Comparison of ENCODE assay signal across 8 cellular contexts in the genomic region with DNA sequence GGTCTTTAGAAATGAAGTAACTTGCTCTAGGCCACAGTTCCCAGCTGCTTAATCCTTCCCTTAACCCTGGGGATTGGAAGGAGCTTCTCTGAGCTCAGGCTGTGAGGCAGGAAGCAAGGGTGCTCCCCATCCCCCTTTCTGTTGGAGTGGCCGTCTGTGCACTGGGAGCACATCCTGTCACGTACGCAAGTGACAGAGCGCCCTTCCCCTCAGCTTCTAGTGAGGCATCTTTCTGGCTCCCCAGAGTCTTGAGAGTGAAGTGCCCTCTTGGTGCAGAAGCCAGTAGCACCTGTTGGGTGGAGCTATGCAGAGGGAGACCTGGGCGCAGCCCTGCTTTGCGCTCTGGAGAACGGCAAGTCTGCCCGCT. TPM values are rescaled to one million over a fixed set of nuclear protein-coding genes. Genes with fewer than 3 reads are reported as not detected.
A peak's percentile ranks its signal among the peaks of the same experiment; 100 is the strongest.
DNase-seq lines count a peak whose midpoint lies in the region; TF ChIP-seq lines count a peak whose summit lies in the region.

No MANE protein-coding gene starts in this region.

- H4K20me1 ChIP-seq in SU-DHL-6 (ENCODE audit: low read depth, low read length) (peaks cover 8% of the 10 kb centered on the region), hepatocyte (ENCODE audit: insufficient read depth, poor library complexity, severe bottlenecking) (peaks cover 37% of the 10 kb centered on the region), GM23248 (ENCODE audit: insufficient read depth) (peaks cover 14% of the 10 kb centered on the region; the same call in 1 of the 2 replicates)

- H3K9me2 ChIP-seq in SU-DHL-6 (replicated peaks; ENCODE audit: insufficient read depth, low read length) (no peaks in the 10 kb centered on the region), hepatocyte (replicated peaks; ENCODE audit: insufficient read depth) (no peaks in the 10 kb centered on the region), GM23248 (ENCODE audit: insufficient read depth) (no peaks in the 10 kb centered on the region)

- DNase-seq in stimulated activated naive CD4-positive, alpha-beta T cell (lab: John Stamatoyannopoulos, UW) = peak in 5 of 6 experiments; percentile 14 to 67 (median 59)
- no peak for DNase-seq in stimulated activated naive CD4-positive, alpha-beta T cell treated with Interleukin-2 at 50 U/mL for 16 hours (lab: John Stamatoyannopoulos, UW)
- DNase-seq in hepatocyte (ENCODE audit: low spot score) (no peak), GM23248 (no peak), NCI-H774 (lab: John Stamatoyannopoulos, UW) (no peak), ureter (ENCODE audit: low spot score) (no peak), ecto neural progenitor cell (ENCODE audit: low spot score) (no peak)

- H3K4me1 ChIP-seq in hepatocyte (ENCODE audit: insufficient read depth) (no peaks in the 10 kb centered on the region), GM23248 (ENCODE audit: insufficient read depth) (peaks cover 5% of the 10 kb centered on the region)

- H3K4me3 ChIP-seq in SU-DHL-6 (ENCODE audit: insufficient read depth, low read length, poor library complexity, severe bottlenecking) = no peak overlapping the region
- H3K4me3 ChIP-seq in hepatocyte = no peak overlapping the region
- no peak overlapping the region for H3K4me3 ChIP-seq in GM23248

- H3F3A ChIP-seq in SU-DHL-6 (ENCODE audit: insufficient read depth) (0 out of 2 replicates have a peak, but pooled peaks cover 6% of the 10 kb centered on the region), GM23248 (ENCODE audit: insufficient read depth) (peaks cover 16% of the 10 kb centered on the region)

- no peaks in the 10 kb centered on the region for H3K9me3 ChIP-seq in SU-DHL-6 (ENCODE audit: insufficient read depth, low read length)
- H3K9me3 ChIP-seq in hepatocyte (ENCODE audit: low read depth) = no peaks in the 10 kb centered on the region
- H3K9me3 ChIP-seq in GM23248 (ENCODE audit: low read depth) = no peaks in the 10 kb centered on the region

- H3K4me2 ChIP-seq in SU-DHL-6 (ENCODE audit: low read depth, low read length, poor library complexity, severe bottlenecking) = no peak overlapping the region
- peak overlapping the region; percentile 24 for H3K4me2 ChIP-seq in hepatocyte
- no peak overlapping the region for H3K4me2 ChIP-seq in GM23248 (ENCODE audit: unreplicated experiment)

- H3K9ac ChIP-seq in SU-DHL-6 (ENCODE audit: low read length) = no peak overlapping the region
- H3K9ac ChIP-seq in GM23248 = no peak overlapping the region

- H3K27me3 ChIP-seq in SU-DHL-6 (ENCODE audit: low read length) = no peaks in the 10 kb centered on the region
- no peaks in the 10 kb centered on the region for H3K27me3 ChIP-seq in hepatocyte
- H3K27me3 ChIP-seq in GM23248 (replicated peaks; ENCODE audit: insufficient read depth) = no peaks in the 10 kb centered on the region

- H2AFZ ChIP-seq in SU-DHL-6 (ENCODE audit: low read depth, low read length, severe bottlenecking) = no peak overlapping the region
- no peak overlapping the region for H2AFZ ChIP-seq in hepatocyte
- H2AFZ ChIP-seq in GM23248 = no peak overlapping the region

- TF ChIP-seq CTCF in SU-DHL-6 (IDR thresholded peaks at IDR 0.05; ENCODE audit: insufficient read depth, low read length, poor library complexity, severe bottlenecking) (no peak), hepatocyte (IDR thresholded peaks at IDR 0.05; ENCODE audit: poor library complexity) (no peak)

- H3K27ac ChIP-seq in SU-DHL-6 (ENCODE audit: low read depth, low read length) (peak overlapping the region; percentile 38), hepatocyte (peak overlapping the region; percentile 58), GM23248 (no peak overlapping the region)

- peaks cover 19% of the 10 kb centered on the region; the same call in 1 of the 2 replicates for H3K36me3 ChIP-seq in SU-DHL-6 (ENCODE audit: low read length)
- no peaks in the 10 kb centered on the region for H3K36me3 ChIP-seq in hepatocyte (replicated peaks; ENCODE audit: insufficient read depth, low read depth)
- peaks cover 33% of the 10 kb centered on the region for H3K36me3 ChIP-seq in GM23248 (ENCODE audit: low read depth)

- in situ Hi-C loops in GM23248 (cut with MboI) = loop anchor here (25.0 kb wide), 1 partner anchor 852 kb away; no protein-coding TSS in a partner anchor

- WGBS in hepatocyte (ENCODE audit: low lambda C conversion rate, missing lambda C conversion rate) = 83% methylated on average over 8 of the region's 8 CpGs
- WGBS in GM23248 (ENCODE audit: low coverage in 1 of 2, low lambda C conversion rate in 2 of 2, missing lambda C conversion rate in 2 of 2), 2 experiments = 83 to 85% methylated on average over 8 of the region's 8 CpGs

- peaks cover 48% of the 10 kb centered on the region for H3K79me2 ChIP-seq in SU-DHL-6 (ENCODE audit: insufficient read depth, low read length)
- H3K79me2 ChIP-seq in hepatocyte = peaks cover 41% of the 10 kb centered on the region
- peaks cover 56% of the 10 kb centered on the region for H3K79me2 ChIP-seq in GM23248 (ENCODE audit: insufficient read depth)

RNA-seq across cellular contexts. Expression of a gene that starts 47.8 kb away (rescaled TPM):
- total RNA-seq in hepatocyte (20.4 and 21.2 TPM in 2 replicates), ureter (23.2 TPM)
- polyA plus RNA-seq in hepatocyte (8.0 and 12.1 TPM in 2 replicates), GM23248 (2016; fragmentation: Nextera tagmentation; extraction: Ambion mirVana) (not detected in 2 replicates)
- not detected in 2 replicates for total RNA-seq in GM23248 (2014; rRNA removed; shearing (Covaris generic))

Comparison
In these comparisons a context has a peak if more than half of its experiments do, and no peak if none do; other contexts are left out.
1. DNase-seq: peak in stimulated activated naive CD4-positive, alpha-beta T cell (5 of 6); none in stimulated activated naive CD4-positive, alpha-beta T cell treated with Interleukin-2 at 50 U/mL for 16 hours (single experiment), hepatocyte (single experiment), GM23248 (single experiment), NCI-H774 (single experiment), ureter (single experiment) and ecto neural progenitor cell (single experiment).
2. RNA of a gene that starts 47.8 kb away (total RNA-seq): 23.2 TPM in ureter (single experiment) and 20.4 to 21.2 TPM in hepatocyte; not detected in GM23248; every median in the first group is over 10 times any median in the second.